Comparison of ENCODE assay signal across 8 cellular contexts in genomic region chr2:71277536-71278103, GRCh38. TPM values are rescaled to one million over a fixed set of nuclear protein-coding genes. Genes with fewer than 3 reads are reported as not detected.
DNase-seq lines count a peak whose midpoint lies in the region; ATAC-seq and TF ChIP-seq lines count a peak whose summit lies in the region.

No MANE protein-coding gene starts in this region.

- H3K27ac ChIP-seq in gastroesophageal sphincter = peak overlapping the region in 3 of 4 donors; percentile 29 to 81 (median 81)

- no peak for TF ChIP-seq EP300 in gastroesophageal sphincter (IDR thresholded peaks at IDR 0.05)

- peaks cover 75% of the 10 kb centered on the region for H3K27me3 ChIP-seq in gastroesophageal sphincter

- H3K9me3 ChIP-seq in gastroesophageal sphincter = no peaks in the 10 kb centered on the region

- TF ChIP-seq CTCF in gastroesophageal sphincter (IDR thresholded peaks at IDR 0.05) (peak in 2 of 4 experiments; percentile 13 to 46), neural crest cell (conservative IDR thresholded peaks at IDR 0.05) (peak; percentile 58)

- H3K27ac Mint-ChIP-seq in activated T-helper 2 cell treated with anti-CD3 and anti-CD28 coated beads, Interferon-gamma antibody, Interleukin-2, Interleukin-4, amounts not matched to agents 10 μg/mL and 5 μg/mL and 100 μg/mL, durations not matched to agents 14 hours and 24 hours and 36 hours = no peak overlapping the region
- no peak overlapping the region for H3K27ac Mint-ChIP-seq in neural crest cell (ENCODE audit: unreplicated experiment)

- 2 to 7% methylated on average over 12 to 13 of the region's 18 CpGs for WGBS in gastroesophageal sphincter (ENCODE audit: low coverage in 1 of 2), 2 donors

- no peaks in the 10 kb centered on the region for H3K36me3 ChIP-seq in gastroesophageal sphincter

- ATAC-seq in GM19463 (IDR thresholded peaks at IDR 0.05; ENCODE audit: unreplicated experiment) (peak; percentile 24), gastroesophageal sphincter (peak; percentile 35)

- peaks cover 0 to 26% (median 3%) of the 10 kb centered on the region in 3 donors for H3K4me1 ChIP-seq in gastroesophageal sphincter

- no peaks in the 10 kb centered on the region for H3K36me3 Mint-ChIP-seq in activated T-helper 2 cell treated with anti-CD3 and anti-CD28 coated beads, Interferon-gamma antibody, Interleukin-2, Interleukin-4, amounts not matched to agents 10 μg/mL and 5 μg/mL and 100 μg/mL, durations not matched to agents 14 hours and 24 hours and 36 hours (ENCODE audit: low read depth)
- peaks cover 2% of the 10 kb centered on the region for H3K36me3 Mint-ChIP-seq in neural crest cell (ENCODE audit: low read depth)

- intact Hi-C loops in activated T-helper 2 cell treated with anti-CD3 and anti-CD28 coated beads, Interferon-gamma antibody, Interleukin-2, Interleukin-4, amounts not matched to agents 10 μg/mL and 5 μg/mL and 100 μg/mL, durations not matched to agents 14 hours and 24 hours and 36 hours (cut with micrococcal nuclease) = loop anchor here (2.0 to 10.0 kb wide), 2 partner anchors 55 to 143 kb away; partner anchors contain the start of genes MCEE and MPHOSPH10

- peak overlapping the region; percentile 41 to 67 for H3K4me3 ChIP-seq in gastroesophageal sphincter

- peak; percentile 65 for DNase-seq in AG20443 (ENCODE audit: low spot score)
- peak; percentile 1 for DNase-seq in NCI-H748 treated with DMSO at 0.1 percent for 48 hours (lab: John Stamatoyannopoulos, UW)
- no peak for DNase-seq in activated T-helper 2 cell treated with anti-CD3 and anti-CD28 coated beads, Interferon-gamma antibody, Interleukin-2, Interleukin-4, amounts not matched to agents 10 μg/mL and 5 μg/mL and 100 μg/mL, durations not matched to agents 14 hours and 24 hours and 36 hours (ENCODE audit: low spot score)
- peak; percentile 71 for DNase-seq in neural crest cell (ENCODE audit: low read depth, low spot score)
- DNase-seq in epidermal melanocyte (ENCODE audit: insufficient read length, low spot score) = no peak
- no peak for DNase-seq in NCI-H1436 treated with DMSO at 0.1 percent for 48 hours (lab: John Stamatoyannopoulos, UW)

- TF ChIP-seq POLR2A in gastroesophageal sphincter (IDR thresholded peaks at IDR 0.05) = no peak

- peaks cover 11% of the 10 kb centered on the region for H3K9me3 Mint-ChIP-seq in activated T-helper 2 cell treated with anti-CD3 and anti-CD28 coated beads, Interferon-gamma antibody, Interleukin-2, Interleukin-4, amounts not matched to agents 10 μg/mL and 5 μg/mL and 100 μg/mL, durations not matched to agents 14 hours and 24 hours and 36 hours
- peaks cover 3% of the 10 kb centered on the region for H3K9me3 Mint-ChIP-seq in neural crest cell

- peaks cover 70% of the 10 kb centered on the region for H3K27me3 Mint-ChIP-seq in activated T-helper 2 cell treated with anti-CD3 and anti-CD28 coated beads, Interferon-gamma antibody, Interleukin-2, Interleukin-4, amounts not matched to agents 10 μg/mL and 5 μg/mL and 100 μg/mL, durations not matched to agents 14 hours and 24 hours and 36 hours (ENCODE audit: low read depth)
- peaks cover 70% of the 10 kb centered on the region for H3K27me3 Mint-ChIP-seq in neural crest cell (ENCODE audit: low read depth)

- H3K4me3 Mint-ChIP-seq in activated T-helper 2 cell treated with anti-CD3 and anti-CD28 coated beads, Interferon-gamma antibody, Interleukin-2, Interleukin-4, amounts not matched to agents 10 μg/mL and 5 μg/mL and 100 μg/mL, durations not matched to agents 14 hours and 24 hours and 36 hours (ENCODE audit: low read depth) = peak overlapping the region; percentile 72
- peak overlapping the region; percentile 91 for H3K4me3 Mint-ChIP-seq in neural crest cell

- H3K4me1 Mint-ChIP-seq in activated T-helper 2 cell treated with anti-CD3 and anti-CD28 coated beads, Interferon-gamma antibody, Interleukin-2, Interleukin-4, amounts not matched to agents 10 μg/mL and 5 μg/mL and 100 μg/mL, durations not matched to agents 14 hours and 24 hours and 36 hours (ENCODE audit: low read depth) = peaks cover 9% of the 10 kb centered on the region
- peaks cover 10% of the 10 kb centered on the region for H3K4me1 Mint-ChIP-seq in neural crest cell

RNA-seq across cellular contexts. Expression of gene PAIP2B, which starts 50.7 kb away (rescaled TPM):
- total RNA-seq in activated T-helper 2 cell treated with anti-CD3 and anti-CD28 coated beads, Interferon-gamma antibody, Interleukin-2, Interleukin-4, amounts not matched to agents 10 μg/mL and 5 μg/mL and 100 μg/mL, durations not matched to agents 14 hours and 24 hours and 36 hours = 0.84 and 0.94 TPM in 2 replicates
- total RNA-seq in gastroesophageal sphincter (10 to 100 TPM; 15.1 to 19.3 (median 16.4) TPM), neural crest cell (6.5 and 7.4 TPM in 2 replicates)

RNA-seq across cellular contexts. Expression of gene ZNF638, which starts 54.0 kb away (rescaled TPM):
- 96.5 and 97.6 TPM in 2 replicates for total RNA-seq in activated T-helper 2 cell treated with anti-CD3 and anti-CD28 coated beads, Interferon-gamma antibody, Interleukin-2, Interleukin-4, amounts not matched to agents 10 μg/mL and 5 μg/mL and 100 μg/mL, durations not matched to agents 14 hours and 24 hours and 36 hours
- total RNA-seq in gastroesophageal sphincter (100 to 1,000 TPM in 2 of 4 donors, 10 to 100 TPM in 2; 80.7 to 223 (median 122) TPM), neural crest cell (159 and 185 TPM in 2 replicates)

Comparison
In these comparisons a context has a peak if more than half of its experiments do, and no peak if none do; other contexts are left out.
1. DNase-seq: peak in AG20443 (single experiment), NCI-H748 treated with DMSO at 0.1 percent for 48 hours (single experiment) and neural crest cell (single experiment); none in activated T-helper 2 cell treated with anti-CD3 and anti-CD28 coated beads, Interferon-gamma antibody, Interleukin-2, Interleukin-4, amounts not matched to agents 10 μg/mL and 5 μg/mL and 100 μg/mL, durations not matched to agents 14 hours and 24 hours and 36 hours (single experiment), epidermal melanocyte (single experiment) and NCI-H1436 treated with DMSO at 0.1 percent for 48 hours (single experiment).